1 cellular context compared by ENCODE assay signal in genomic region chrX:156009691-156010090, GRCh38. TPM values are rescaled to one million over a fixed set of nuclear protein-coding genes. Genes with fewer than 3 reads are reported as not detected.
"Had no signal": no experiment of that assay in that cellular context is flagged by ENCODE, and none has a peak within 500 bp of the region (broad histone marks: within the 10 kb centered on the region; RNA-seq: fewer than 3 reads in every experiment).

No MANE protein-coding gene starts in this region.

RNA-seq across cellular contexts. Expression of gene IL9R, which starts 12.2 kb away (rescaled TPM):
- total RNA-seq: G401 had no signal
